Comparison of ENCODE assay signal across 11 cellular contexts in the genomic region with DNA sequence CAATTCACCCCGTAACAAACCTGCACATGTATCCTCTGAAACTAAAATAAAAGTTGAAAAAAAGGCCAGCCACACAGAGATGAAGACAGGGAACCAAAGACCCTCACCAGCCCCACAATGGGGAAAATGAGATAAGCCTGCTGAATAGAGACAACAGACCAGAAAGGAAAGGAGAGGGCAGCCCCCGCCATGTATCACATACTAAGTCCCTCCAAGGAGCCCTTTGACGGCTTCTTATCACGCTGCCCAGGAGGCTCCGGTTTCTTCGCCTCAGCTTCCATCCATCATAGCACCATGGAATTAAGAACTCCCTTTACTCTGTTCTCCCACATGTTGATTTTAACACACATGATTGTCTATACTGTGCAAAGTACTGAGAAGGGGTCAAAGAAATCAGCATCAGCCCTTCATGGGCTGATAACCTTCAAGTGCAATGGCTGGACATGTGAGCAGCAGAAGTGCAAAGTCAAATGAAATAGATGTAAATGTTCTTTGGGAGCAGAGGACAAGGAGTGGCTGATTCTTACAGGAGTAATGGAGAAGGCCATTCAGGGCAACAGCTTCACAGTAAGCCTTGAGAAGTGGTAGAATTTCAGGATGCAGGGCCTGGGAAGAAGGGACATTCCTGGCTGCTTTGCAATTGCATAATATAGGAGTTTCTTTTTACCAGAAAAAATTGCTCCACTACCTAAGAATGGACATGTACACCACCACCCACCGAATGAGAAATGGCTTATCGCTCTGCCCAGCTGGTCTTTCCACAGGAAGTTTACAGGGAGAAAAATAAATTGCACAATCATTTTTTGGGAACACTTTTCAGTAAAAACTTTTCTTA. TPM values are rescaled to one million over a fixed set of nuclear protein-coding genes. Genes with fewer than 3 reads are reported as not detected.
DNase-seq lines count a peak whose midpoint lies in the region; ATAC-seq and TF ChIP-seq lines count a peak whose summit lies in the region.
"Had no signal": no experiment of that assay in that cellular context is flagged by ENCODE, and none has a peak within 500 bp of the region (broad histone marks: within the 10 kb centered on the region; RNA-seq: fewer than 3 reads in every experiment).

No MANE protein-coding gene starts in this region.

- CTCF ChIA-PET in Calu3 (lab: Charles Lee): no interaction called here

- H3K36me3 ChIP-seq in lung (ENCODE audit: control insufficient read depth in 2 of 2, insufficient read depth in 2 of 2, low read length in 2 of 2): no peaks in the 10 kb centered on the region
- H3K36me3 ChIP-seq in upper lobe of left lung: no peaks in the 10 kb centered on the region
- H3K36me3 ChIP-seq: MG63 had no signal

- TF ChIP-seq CTCF in epithelial cell of esophagus (IDR thresholded peaks at IDR 0.05; ENCODE audit: insufficient read depth, low read depth, low read length, missing control alignments) (no peak), lung (IDR thresholded peaks at IDR 0.05; ENCODE audit: control extremely low read depth, extremely low read depth) (no peak), upper lobe of left lung (IDR thresholded peaks at IDR 0.05) (no peak), Calu3 (IDR thresholded peaks at IDR 0.05; ENCODE audit: unreplicated experiment) (no peak)

- whole genome bisulfite sequencing in lung, 2 donors: 62 to 76% methylated on average over 8 of the region's 8 CpGs
- 73 to 76% methylated on average over 8 of the region's 8 CpGs for WGBS in upper lobe of left lung, 2 donors

- intact Hi-C loops in Calu3 (cut with micrococcal nuclease; ENCODE audit: unreplicated experiment): no loop called here

- no peaks in the 10 kb centered on the region for H3K9me3 ChIP-seq in lung (ENCODE audit: control insufficient read depth in 2 of 2, insufficient read depth in 1 of 2, low read length in 1 of 2)
- no peaks in the 10 kb centered on the region for H3K9me3 ChIP-seq in upper lobe of left lung
- H3K9me3 ChIP-seq: MG63 had no signal

- no peak overlapping the region for H3K27ac Mint-ChIP-seq in Calu3 (ENCODE audit: unreplicated experiment)

- no TSS peak for BruUV-seq in Calu3 (replicated peaks; lab: Mats Ljungman, UMichigan)

- H3K4me3 ChIP-seq in epithelial cell of esophagus (ENCODE audit: low read length): no peak overlapping the region
- H3K4me3 ChIP-seq in lung: no peak overlapping the region
- no peak overlapping the region for H3K4me3 ChIP-seq in upper lobe of left lung
- H3K4me3 ChIP-seq: MG63 had no signal

- TF ChIP-seq EP300 in upper lobe of left lung (IDR thresholded peaks at IDR 0.05): peak in 2 of 4 donors; percentile 33 to 50

- DNase-seq in UCSD-AML1 (lab: John Stamatoyannopoulos, UW; ENCODE audit: unreplicated experiment) (peak; percentile 37), epithelial cell of esophagus (ENCODE audit: low read depth) (peak; percentile 24), lung (ENCODE audit: low spot score) (no peak), upper lobe of left lung (peak in 1 of 2 donors; percentile 34), HK-2 (ENCODE audit: unreplicated experiment) (no peak), RKO (ENCODE audit: low spot score) (no peak), Calu3 (no peak)
- DNase-seq: DND-41, MG63, NCI-H526 treated with DMSO at 0.1 percent for 48 hours had no signal

- H3K9me3 Mint-ChIP-seq in Calu3 (ENCODE audit: low read depth, unreplicated experiment): no peaks in the 10 kb centered on the region

- peaks cover 12 to 19% of the 10 kb centered on the region in 2 donors for H3K4me1 ChIP-seq in lung (ENCODE audit: control insufficient read depth in 2 of 2, insufficient read depth in 2 of 2, low read length in 2 of 2)
- H3K4me1 ChIP-seq in upper lobe of left lung: peaks cover 17 to 27% (median 21%) of the 10 kb centered on the region in 4 donors
- H3K4me1 ChIP-seq: parathyroid adenoma had no signal

- TF ChIP-seq POLR2A in upper lobe of left lung (IDR thresholded peaks at IDR 0.05): no peak

- no peaks in the 10 kb centered on the region for H3K36me3 Mint-ChIP-seq in Calu3 (ENCODE audit: insufficient read depth, unreplicated experiment)

- ATAC-seq in lung (ENCODE audit: insufficient read depth, low FRiP score) (no peak), upper lobe of left lung (ENCODE audit: low FRiP score in 2 of 2) (peak in 1 of 2 donors; percentile 82)

- H3K4me3 Mint-ChIP-seq in Calu3 (ENCODE audit: low read depth, unreplicated experiment): no peak overlapping the region

- no peaks in the 10 kb centered on the region for H3K27me3 Mint-ChIP-seq in Calu3 (ENCODE audit: unreplicated experiment)

- H3K27ac ChIP-seq in lung (ENCODE audit: low read depth in 1 of 2, low read length in 1 of 2) (peak overlapping the region; percentile 35 to 70), upper lobe of left lung (peak overlapping the region; percentile 31 to 76 (median 64))
- H3K27ac ChIP-seq: parathyroid adenoma had no signal

- peaks cover 14% of the 10 kb centered on the region for H3K4me1 Mint-ChIP-seq in Calu3 (ENCODE audit: low read depth, unreplicated experiment)

- H3K27me3 ChIP-seq in lung (ENCODE audit: control insufficient read depth, insufficient read depth) (no peaks in the 10 kb centered on the region), upper lobe of left lung (no peaks in the 10 kb centered on the region)
- H3K27me3 ChIP-seq: MG63 had no signal

RNA-seq across cellular contexts. Expression of a gene that starts 54.7 kb away (rescaled TPM):
- total RNA-seq in lung (10 to 100 TPM; 25.5 to 28.3 TPM), upper lobe of left lung (10 to 100 TPM; 26.4 to 45.1 (median 41.8) TPM), Calu3 (2022) (15.3 and 15.8 TPM in 2 replicates)
- polyA plus RNA-seq in lung: 10 to 100 TPM in 1 of 2 donors, 1 to 10 TPM in 1; 7.5 to 20.1 TPM

Comparison
In these comparisons a context has a peak if more than half of its experiments do, and no peak if none do; other contexts are left out.
1. DNase-seq: peak in UCSD-AML1 (single experiment) and epithelial cell of esophagus (single experiment); none in lung (single experiment), HK-2 (single experiment), RKO (single experiment) and Calu3 (single experiment).